In genomic region chr10:17782921-17783665, GRCh38 we compare ENCODE assay signal across 12 cellular contexts. TPM values are rescaled to one million over a fixed set of nuclear protein-coding genes. Genes with fewer than 3 reads are reported as not detected.
DNase-seq lines count a peak whose midpoint lies in the region; ATAC-seq and TF ChIP-seq lines count a peak whose summit lies in the region.
"Had no signal": no experiment of that assay in that cellular context is flagged by ENCODE, and none has a peak within 500 bp of the region (broad histone marks: within the 10 kb centered on the region; RNA-seq: fewer than 3 reads in every experiment).

No MANE protein-coding gene starts in this region.

- BruUV-seq in IMR-90 (replicated peaks; lab: Mats Ljungman, UMichigan), result no TSS peak

- H4K8ac ChIP-seq in IMR-90 (ENCODE audit: low read depth in 2 of 2, low read length in 2 of 2), result 0 out of 4 replicates have a peak overlapping the region, but pooled peaks of 1 of the 2 experiments have one; percentile 6

- WGBS in IMR-90 (ENCODE audit: extremely low coverage in 2 of 2, insufficient read length in 1 of 2), 2 experiments, result 85% methylated on average over 4 of the region's 16 CpGs; no CpG with 5 or more reads in 1 of the 2 experiments

- no peak for ATAC-seq in IMR-90 (ENCODE audit: low read depth)
- ATAC-seq: naive thymus-derived CD4-positive, alpha-beta T cell; stimulated activated naive CD8-positive, alpha-beta T cell treated with anti-CD3 and anti-CD28 coated beads, Interleukin-15, Interleukin-2, amounts not matched to agents 100 U/mL and 50 U/mL, for 24 hours had no signal

- no peak overlapping the region for H2BK120ac ChIP-seq in IMR-90 (ENCODE audit: low read depth, low read length)

- H2AK9ac ChIP-seq in IMR-90 (replicated peaks; ENCODE audit: low read depth, low read length, poor library complexity), result peak overlapping the region; percentile 8

- peak overlapping the region; percentile 46 for H2AFZ ChIP-seq in IMR-90 (replicated peaks; ENCODE audit: low read length, poor library complexity)

- CTCF ChIA-PET in IMR-90 (lab: Yijun Ruan, JAX), result no interaction called here

- no peak overlapping the region for H3K18ac ChIP-seq in IMR-90 (ENCODE audit: low read depth, low read length)

- no peaks in the 10 kb centered on the region for H3K9me3 ChIP-seq in IMR-90 (ENCODE audit: control insufficient read depth, insufficient read depth, low read length)

- H3K36me3 ChIP-seq in IMR-90 (ENCODE audit: control insufficient read depth, insufficient read depth, low read length) (no peaks in the 10 kb centered on the region), brain microvascular endothelial cell (replicated peaks) (no peaks in the 10 kb centered on the region)

- peaks cover 9% of the 10 kb centered on the region for H3K9me1 ChIP-seq in IMR-90 (ENCODE audit: insufficient read depth, low read length)

- TF ChIP-seq RAD21 in IMR-90 (IDR thresholded peaks at IDR 0.05; ENCODE audit: low read length), result no peak

- no peak overlapping the region for H3K23ac ChIP-seq in IMR-90 (ENCODE audit: low read depth, low read length)

- intact Hi-C loops in IMR-90 (cut with micrococcal nuclease), result no loop called here

- TF ChIP-seq POLR2A in IMR-90 (IDR thresholded peaks at IDR 0.05; ENCODE audit: low read depth, low read length), result no peak

- H2BK15ac ChIP-seq in IMR-90 (ENCODE audit: low read depth, low read length), result no peak overlapping the region

- no peak overlapping the region for H2BK5ac ChIP-seq in IMR-90 (ENCODE audit: low read depth, low read length, poor library complexity, severe bottlenecking)

- DNase-seq in AG08395 (ENCODE audit: low spot score), result peak; percentile 71
- peak; percentile 33 for DNase-seq in IMR-90
- peak; percentile 83 for DNase-seq in cerebellum (ENCODE audit: low spot score)
- DNase-seq in lung microvascular endothelial cell (ENCODE audit: low read depth in 2 of 2), result peak; percentile 60 to 92
- DNase-seq in SIG-M5 treated with dmso at 0.1 percent for 504 hours (lab: John Stamatoyannopoulos, UW; ENCODE audit: unreplicated experiment), result no peak
- no peak for DNase-seq in NCI-H1092 (lab: John Stamatoyannopoulos, UW)
- no peak for DNase-seq in brain microvascular endothelial cell
- DNase-seq in NCI-H748 treated with DMSO at 0.1 percent for 48 hours (lab: John Stamatoyannopoulos, UW), result no peak
- DNase-seq: activated CD4-positive, alpha-beta T cell treated with anti-CD3 and anti-CD28 coated beads for 48 hours; naive thymus-derived CD4-positive, alpha-beta T cell; NCI-H526; stimulated activated naive CD8-positive, alpha-beta T cell treated with anti-CD3 and anti-CD28 coated beads, Interleukin-15, Interleukin-2, amounts not matched to agents 100 U/mL and 50 U/mL, for 24 hours had no signal

- H3K27me3 ChIP-seq in IMR-90 (ENCODE audit: control insufficient read depth, insufficient read depth, low read length) (no peaks in the 10 kb centered on the region), brain microvascular endothelial cell (replicated peaks) (no peaks in the 10 kb centered on the region)

- H4K5ac ChIP-seq in IMR-90 (ENCODE audit: low read depth, low read length), result no peak overlapping the region

- H3K4me3 ChIP-seq in IMR-90 (ENCODE audit: insufficient read depth, low read depth, low read length) (no peak overlapping the region), brain microvascular endothelial cell (ENCODE audit: low read depth, low read length) (no peak overlapping the region)

- 0 out of 2 replicates have a peak overlapping the region, but pooled peaks have one; percentile 14 for H2BK20ac ChIP-seq in IMR-90 (ENCODE audit: low read depth, low read length)

- H4K91ac ChIP-seq in IMR-90 (ENCODE audit: insufficient read depth, low read depth, low read length), result no peak overlapping the region; the same call in 1 of the 2 replicates

- H3K4me1 ChIP-seq in IMR-90 (ENCODE audit: control insufficient read depth, insufficient read depth, low read length), result peaks cover 4% of the 10 kb centered on the region

- in situ Hi-C loops in IMR-90 (cut with MboI; ENCODE audit: low sequenced_read_pairs), result no loop called here
- in situ Hi-C loops in brain microvascular endothelial cell (cut with HindIII; ENCODE audit: low pct_ligation_motif_present, low sequenced_read_pairs), result no loop called here

- peak overlapping the region; percentile 7; the same call in 1 of the 2 replicates for H2AK5ac ChIP-seq in IMR-90 (ENCODE audit: low read depth, low read length)

- POLR2A ChIA-PET in IMR-90 (lab: Charles Lee; ENCODE audit: unreplicated experiment), result no interaction called here

- dilution Hi-C loops in IMR-90 (cut with HindIII; ENCODE audit: low sequenced_read_pairs, unreplicated experiment), result no loop called here

- no peak overlapping the region for H3K14ac ChIP-seq in IMR-90 (replicated peaks; ENCODE audit: low read depth, low read length)

- H3K4ac ChIP-seq in IMR-90 (ENCODE audit: low read depth, low read length), result no peak overlapping the region

- no peak for TF ChIP-seq CTCF in IMR-90 (conservative IDR thresholded peaks at IDR 0.05; ENCODE audit: low read depth, low read length)
- no peak for TF ChIP-seq CTCF in brain microvascular endothelial cell (IDR thresholded peaks at IDR 0.05; ENCODE audit: low read depth, low read length, missing control alignments)

- no peak overlapping the region for H3K27ac ChIP-seq in IMR-90 (ENCODE audit: insufficient read depth, low read length)
- no peak overlapping the region for H3K27ac ChIP-seq in brain microvascular endothelial cell

- no peaks in the 10 kb centered on the region for H3K79me1 ChIP-seq in IMR-90 (ENCODE audit: low read depth in 1 of 2, low read length in 2 of 2)

- H3K9ac ChIP-seq in IMR-90 (ENCODE audit: low read depth, low read length), result no peak overlapping the region

- H3K56ac ChIP-seq in IMR-90 (ENCODE audit: extremely low read depth, insufficient read depth, low read length), result no peak overlapping the region

- H3K4me2 ChIP-seq in IMR-90 (ENCODE audit: low read depth, low read length), result no peak overlapping the region

- H4K20me1 ChIP-seq in IMR-90 (ENCODE audit: insufficient read depth, low read length), result no peaks in the 10 kb centered on the region

TF ChIP-seq in IMR-90, 13 proteins besides CTCF, POLR2A, EP300 and RAD21:
- TF ChIP-seq RFX5 (IDR thresholded peaks at IDR 0.05; ENCODE audit: low read depth, low read length) (no peak), ELK1 (IDR thresholded peaks at IDR 0.05; ENCODE audit: borderline replicate concordance, low read depth, low read length) (no peak), CEBPB (IDR thresholded peaks at IDR 0.05; ENCODE audit: low read depth, low read length) (no peak), RCOR1 (IDR thresholded peaks at IDR 0.05; ENCODE audit: insufficient replicate concordance, low read length) (no peak), SMC3 (IDR thresholded peaks at IDR 0.05; ENCODE audit: low read depth, low read length) (no peak)

RNA-seq across cellular contexts. Expression of gene MRC1, which starts 26.1 kb away (rescaled TPM):
- not detected in 2 replicates for total RNA-seq in IMR-90 (2012; rRNA removed)
- not detected in 2 replicates for polyA plus RNA-seq in IMR-90 (2012; rRNA removed)
- not detected in 2 replicates for polyA plus RNA-seq in IMR-90 (2012; cell fraction: cytosol; rRNA removed)
- polyA plus RNA-seq in IMR-90 (2012; cell fraction: nucleus; rRNA removed; ENCODE audit: low replicate concordance), result not detected in 2 replicates
- 5.5 TPM for total RNA-seq in cerebellum
- 148 and 201 TPM in 2 replicates for total RNA-seq in lung microvascular endothelial cell
- polyA plus RNA-seq: naive thymus-derived CD4-positive, alpha-beta T cell had no signal

RNA-seq across cellular contexts. Expression of gene TMEM236, which starts 31.1 kb away (rescaled TPM):
- total RNA-seq in IMR-90 (2012; rRNA removed), result not detected in 2 replicates
- not detected in 2 replicates for polyA plus RNA-seq in IMR-90 (2012; rRNA removed)
- 0.01 TPM in 1 of 2 replicates, not detected in the other for polyA plus RNA-seq in IMR-90 (2012; cell fraction: cytosol; rRNA removed)
- 0.05 TPM in 1 of 2 replicates, not detected in the other for polyA plus RNA-seq in IMR-90 (2012; cell fraction: nucleus; rRNA removed; ENCODE audit: low replicate concordance)
- 0.18 TPM for total RNA-seq in cerebellum
- total RNA-seq in lung microvascular endothelial cell, result 0.65 and 0.79 TPM in 2 replicates

Comparison
In these comparisons a context has a peak if more than half of its experiments do, and no peak if none do; other contexts are left out.
1. DNase-seq: peak in AG08395 (single experiment), IMR-90 (single experiment), cerebellum (single experiment) and lung microvascular endothelial cell (2 of 2); none in SIG-M5 treated with dmso at 0.1 percent for 504 hours (single experiment), NCI-H1092 (single experiment), brain microvascular endothelial cell (single experiment) and NCI-H748 treated with DMSO at 0.1 percent for 48 hours (single experiment).
2. RNA of gene MRC1, which starts 26.1 kb away (total RNA-seq): 148 to 201 TPM in lung microvascular endothelial cell; 5.5 TPM in cerebellum (single experiment) and not detected in IMR-90; every median in the first group is over 10 times any median in the second.